5 cellular contexts compared by ENCODE assay signal in genomic region chr16:5616841-5617240, GRCh38.
"Had no signal": no experiment of that assay in that cellular context is flagged by ENCODE, and none has a peak within 500 bp of the region (broad histone marks: within the 10 kb centered on the region; RNA-seq: fewer than 3 reads in every experiment).

No MANE protein-coding gene starts in this region.

- H3K27ac Mint-ChIP-seq: GM23338 had no signal

- H3K4me3 ChIP-seq: K562 had no signal

- H2AFZ ChIP-seq: GM23338 had no signal

- FAIRE-seq: HTR-8/SVneo had no signal

- H3K9me3 Mint-ChIP-seq: GM23338 had no signal

- DNase-seq: HCEC 1CT, IMR-90 had no signal
